8 cellular contexts compared by ENCODE assay signal in the genomic region with DNA sequence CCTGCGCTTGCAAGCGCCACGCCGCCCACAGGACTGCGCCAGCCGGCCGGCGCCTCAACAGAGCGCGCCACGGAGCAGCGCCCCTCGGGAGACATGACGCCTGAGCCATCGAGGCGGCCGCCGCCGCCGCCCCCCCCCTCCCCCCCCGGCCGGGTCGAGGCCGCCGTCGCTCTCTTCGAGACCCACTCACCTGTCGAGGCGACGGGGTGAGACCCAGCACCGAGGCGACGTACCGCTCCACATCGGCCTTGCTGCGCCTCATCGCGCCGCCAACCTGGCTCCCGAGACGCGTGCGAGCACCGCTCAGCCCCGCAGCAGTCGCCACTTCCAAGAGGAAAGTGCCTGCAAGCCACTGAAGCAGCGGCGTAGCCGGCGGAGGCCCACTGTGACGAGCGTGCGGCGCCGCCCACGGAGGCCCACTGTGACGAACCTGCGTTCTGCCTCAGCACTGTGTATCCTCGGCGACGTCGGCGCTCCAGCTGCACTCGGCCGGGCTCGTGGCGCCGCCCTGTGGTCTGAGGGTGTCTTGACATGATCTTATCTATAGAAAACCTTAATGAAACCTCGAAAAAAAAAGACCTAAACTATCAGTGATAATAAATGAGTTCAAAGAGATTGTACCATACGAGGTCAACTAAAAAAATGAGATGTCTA. TPM values are rescaled to one million over a fixed set of nuclear protein-coding genes. Genes with fewer than 3 reads are reported as not detected.
A peak's percentile ranks its signal among the peaks of the same experiment; 100 is the strongest.
DNase-seq lines count a peak whose midpoint lies in the region; ATAC-seq, FAIRE-seq and TF ChIP-seq lines count a peak whose summit lies in the region.
"Not testable (repeated sequence)": the region's sequence is repeated elsewhere in the genome, so short reads cannot be mapped to it uniquely, and the experiment has no call there.

Gene RGPD6, minus strand, starts transcription at position 460 of the 654 bp plus-strand sequence. Its CDS starts 198 bp downstream, at position 262.

- TF ChIP-seq CTCF in PC-9 (conservative IDR thresholded peaks at IDR 0.05); astrocyte (IDR thresholded peaks at IDR 0.05; ENCODE audit: insufficient read depth, low read depth, low read length); natural killer cell (IDR thresholded peaks at IDR 0.05); thyroid gland (IDR thresholded peaks at IDR 0.05): not testable (repeated sequence)

- POLR2A ChIA-PET in PC-9 (lab: Charles Lee; ENCODE audit: unreplicated experiment): not testable (repeated sequence)

- not testable (repeated sequence) for H3K79me2 ChIP-seq in PC-9 (ENCODE audit: low read depth); astrocyte (ENCODE audit: insufficient read depth, low read length)

- H3K27me3 Mint-ChIP-seq in astrocyte (ENCODE audit: low read depth, unreplicated experiment); natural killer cell (ENCODE audit: low read depth in 2 of 2): not testable (repeated sequence)

- not testable (repeated sequence) for H3K9ac ChIP-seq in astrocyte (ENCODE audit: low read length)

- not testable (repeated sequence) for H4K20me1 ChIP-seq in PC-9 (ENCODE audit: insufficient read depth); astrocyte (ENCODE audit: insufficient read depth, low read length)

- not testable (repeated sequence) for H3K4me3 Mint-ChIP-seq in astrocyte (ENCODE audit: unreplicated experiment); natural killer cell

- H3K36me3 ChIP-seq in PC-9 (ENCODE audit: low read depth); astrocyte (ENCODE audit: insufficient read depth, low read length); thyroid gland: not testable (repeated sequence)

- peak; percentile 97 for ATAC-seq in GM18858 (IDR thresholded peaks at IDR 0.05; ENCODE audit: unreplicated experiment)
- peak; percentile 98 for ATAC-seq in GM21717 (IDR thresholded peaks at IDR 0.05; ENCODE audit: unreplicated experiment)
- ATAC-seq in HG03066 (IDR thresholded peaks at IDR 0.05; ENCODE audit: low read depth, unreplicated experiment): peak; percentile 97
- ATAC-seq in Right ventricle myocardium superior (ENCODE audit: poor library complexity): peak; percentile 99
- ATAC-seq in natural killer cell: peak; percentile 99 to 100 (median 100)

- no CpG with 5 or more reads among the region's 70 CpGs for WGBS in thyroid gland, 2 donors

- H3K27ac Mint-ChIP-seq in astrocyte (ENCODE audit: unreplicated experiment); natural killer cell: not testable (repeated sequence)

- H3K9me3 ChIP-seq in PC-9 (ENCODE audit: insufficient read depth, low read depth); astrocyte (ENCODE audit: insufficient read depth, low read depth, low read length); thyroid gland: not testable (repeated sequence)

- H3F3A ChIP-seq in PC-9 (ENCODE audit: insufficient read depth, low read depth): not testable (repeated sequence)

- not testable (repeated sequence) for H3K4me1 Mint-ChIP-seq in astrocyte (ENCODE audit: low read depth, unreplicated experiment); natural killer cell

- not testable (repeated sequence) for H3K4me1 ChIP-seq in PC-9 (replicated peaks; ENCODE audit: insufficient read depth); astrocyte (ENCODE audit: insufficient read depth, low read length); thyroid gland

- H3K9me3 Mint-ChIP-seq in astrocyte (ENCODE audit: unreplicated experiment); natural killer cell: not testable (repeated sequence)

- not testable (repeated sequence) for H3K4me3 ChIP-seq in PC-9; astrocyte (ENCODE audit: insufficient read depth, low read depth, low read length); thyroid gland (replicated peaks in 1 of 3)

- not testable (repeated sequence) for H3K27me3 ChIP-seq in PC-9 (ENCODE audit: insufficient read depth, low read depth); astrocyte (ENCODE audit: insufficient read depth, low read length); thyroid gland

- TF ChIP-seq POLR2A in thyroid gland (IDR thresholded peaks at IDR 0.05): not testable (repeated sequence)

- not testable (repeated sequence) for DNase-seq in PC-9; astrocyte (ENCODE audit: low read depth); Right ventricle myocardium superior; natural killer cell; thyroid gland

- CTCF ChIA-PET in PC-9 (lab: Charles Lee): not testable (repeated sequence)

- H3K27ac ChIP-seq in PC-9; astrocyte (ENCODE audit: low read depth, low read length); thyroid gland: not testable (repeated sequence)

- not testable (repeated sequence) for H3K4me2 ChIP-seq in PC-9; astrocyte (ENCODE audit: low read length)

- BruUV-seq in PC-9 (replicated peaks; lab: Mats Ljungman, UMichigan): not testable (repeated sequence)

- H3K36me3 Mint-ChIP-seq in astrocyte (ENCODE audit: low read depth, unreplicated experiment); natural killer cell: not testable (repeated sequence)

- H3K9me2 ChIP-seq in PC-9 (ENCODE audit: insufficient read depth): not testable (repeated sequence)

- FAIRE-seq in astrocyte (lab: Jason Lieb, UNC): not testable (repeated sequence)

- H2AFZ ChIP-seq in PC-9; astrocyte (ENCODE audit: low read depth, low read length): not testable (repeated sequence)

- intact Hi-C loops in PC-9 (cut with micrococcal nuclease; ENCODE audit: unreplicated experiment); Right ventricle myocardium superior (cut with DNase I); natural killer cell (cut with micrococcal nuclease); thyroid gland (cut with DNase I): not testable (repeated sequence)

RNA-seq across cellular contexts. Expression of gene RGPD6, which starts in this region (rescaled TPM):
- total RNA-seq in PC-9 (2021): 14.8 and 21.2 TPM in 2 replicates
- 20.3 and 28.0 TPM in 2 replicates for total RNA-seq in astrocyte
- 5.8 TPM for total RNA-seq in Right ventricle myocardium superior
- 10 to 100 TPM; 59.9 to 98.8 (median 90.9) TPM for total RNA-seq in natural killer cell
- total RNA-seq in thyroid gland: 100 to 1,000 TPM in 1 of 4 donors, 10 to 100 TPM in 3; 67.5 to 117 (median 77.6) TPM
